In genomic region chr7:33623267-33623666, GRCh38 we compare ENCODE assay signal across 29 cellular contexts.
"Had no signal": no experiment of that assay in that cellular context is flagged by ENCODE, and none has a peak within 500 bp of the region (broad histone marks: within the 10 kb centered on the region; RNA-seq: fewer than 3 reads in every experiment).

No MANE protein-coding gene starts in this region.

- ATAC-seq: esophagus mucosa; gastroesophageal sphincter; mucosa of descending colon; right lobe of liver; stimulated activated naive CD8-positive, alpha-beta T cell treated with anti-CD3 and anti-CD28 coated beads, Interleukin-15, Interleukin-2, amounts not matched to agents 100 U/mL and 50 U/mL, for 24 hours had no signal

- H3K36me3 ChIP-seq: brain microvascular endothelial cell, gastroesophageal sphincter, left ventricle myocardium inferior, neutrophil, right lobe of liver, thoracic aorta had no signal

- DNase-seq: activated CD4-positive, alpha-beta memory T cell treated with anti-CD3 and anti-CD28 coated beads for 36 hours; activated CD4-positive, alpha-beta T cell treated with anti-CD3 and anti-CD28 coated beads, Interleukin-2, amount 10 ng/mL, durations not matched to agents 24 days and 14 days; activated CD4-positive, CD25-positive, alpha-beta regulatory T cell treated with anti-CD3 and anti-CD28 coated beads, Interleukin-2, amount 50 U/mL, for 72 hours; activated CD8-positive, alpha-beta memory T cell treated with anti-CD3 and anti-CD28 coated beads, Interleukin-2, amount 50 U/mL, for 4 hours; activated effector memory CD4-positive, alpha-beta T cell treated with anti-CD3 and anti-CD28 coated beads, Interleukin-2, amount 50 U/mL, for 16 hours; activated naive CD4-positive, alpha-beta T cell treated with anti-CD3 and anti-CD28 coated beads for 36 hours; activated naive CD8-positive, alpha-beta T cell treated with anti-CD3 and anti-CD28 coated beads, Interleukin-2, amount 10 ng/mL, durations not matched to agents 7 days and 5 days; activated T-cell treated with anti-CD3 and anti-CD28 coated beads, Interleukin-2, amount 50 U/mL, for 1 hour; amniotic stem cell; brain microvascular endothelial cell; endodermal cell; islet precursor cell; left ventricle myocardium inferior; mesendoderm; mucosa of descending colon; naive B cell; nephron progenitor cell; right lobe of liver; stimulated activated CD4-positive, alpha-beta T cell treated with anti-CD3 and anti-CD28 coated beads, Interleukin-12 subunit alpha, Interleukin-12 subunit beta, amount 100 ng/mL, for 4 hours; stimulated activated CD4-positive, alpha-beta T cell treated with anti-CD3 and anti-CD28 coated beads, Interleukin-4, amount 100 ng/mL, for 1 hour; stimulated activated naive CD8-positive, alpha-beta T cell treated with anti-CD3 and anti-CD28 coated beads, Interleukin-15, Interleukin-2, amounts not matched to agents 100 U/mL and 50 U/mL, for 24 hours; trophoblast cell had no signal

- H3K4me3 ChIP-seq: gastroesophageal sphincter, hepatocyte, left ventricle myocardium inferior, lung, mucosa of descending colon, right lobe of liver, skin epidermis, thoracic aorta had no signal

- H3K27me3 ChIP-seq: brain microvascular endothelial cell, gastroesophageal sphincter, hepatocyte, neutrophil, right lobe of liver had no signal
